ENCODE assay signal across 8 cellular contexts in genomic region chr9:83981126-83981871, GRCh38. TPM values are rescaled to one million over a fixed set of nuclear protein-coding genes. Genes with fewer than 3 reads are reported as not detected.
DNase-seq lines count a peak whose midpoint lies in the region; ATAC-seq, FAIRE-seq and TF ChIP-seq lines count a peak whose summit lies in the region.

No MANE protein-coding gene starts in this region.

- TF ChIP-seq CTCF in PC-3 (conservative IDR thresholded peaks at IDR 0.05; ENCODE audit: low read depth, low read length) (no peak), mammary epithelial cell (conservative IDR thresholded peaks at IDR 0.05 in 1 of 2, IDR thresholded peaks at IDR 0.05 in 1 of 2; ENCODE audit: extremely low read depth in 1 of 2, insufficient read depth in 1 of 2, low read depth in 1 of 2, low read length in 2 of 2) (no peak), keratinocyte (optimal IDR thresholded peaks at IDR 0.05 in 1 of 3, IDR thresholded peaks at IDR 0.05 in 1 of 3, conservative IDR thresholded peaks at IDR 0.05 in 1 of 3; ENCODE audit: extremely low read depth in 1 of 3, insufficient read depth in 2 of 3, low read length in 3 of 3) (no peak)

- peak; percentile 23 for FAIRE-seq in keratinocyte (lab: Jason Lieb, UNC)

- no peaks in the 10 kb centered on the region for H3K9me2 ChIP-seq in PC-3 (replicated peaks; ENCODE audit: low read length)

- H3K36me3 Mint-ChIP-seq in stimulated activated memory B cell treated with anti-CD40 and anti-IgM and Interleukin-4, amounts not matched to agents 10 μg/mL and 1 μg/mL and 100 μg/mL, for 72 hours, result peaks cover 23% of the 10 kb centered on the region

- H3K9me3 ChIP-seq in PC-3 (ENCODE audit: low read length), result no peaks in the 10 kb centered on the region
- H3K9me3 ChIP-seq in mammary epithelial cell (replicated peaks; ENCODE audit: insufficient read depth, low read length), result no peaks in the 10 kb centered on the region
- no peaks in the 10 kb centered on the region for H3K9me3 ChIP-seq in keratinocyte (ENCODE audit: control insufficient read depth, low read depth, low read length)

- H3K9ac ChIP-seq in PC-3 (ENCODE audit: low read length) (peak overlapping the region; percentile 100), mammary epithelial cell (ENCODE audit: insufficient read depth, low read length) (peak overlapping the region; percentile 100), keratinocyte (ENCODE audit: control insufficient read depth, extremely low read depth, insufficient read depth, low read length) (peak overlapping the region; percentile 99)

- no peaks in the 10 kb centered on the region for H3F3A ChIP-seq in PC-3 (ENCODE audit: low read length, unreplicated experiment)

- H2AFZ ChIP-seq in PC-3 (ENCODE audit: low read length) (peak overlapping the region; percentile 72), mammary epithelial cell (ENCODE audit: low read depth, low read length) (peak overlapping the region; percentile 94), keratinocyte (ENCODE audit: control insufficient read depth, low read length) (peak overlapping the region; percentile 62)

- H3K4me2 ChIP-seq in PC-3 (ENCODE audit: low read length) (peak overlapping the region; percentile 75), mammary epithelial cell (ENCODE audit: insufficient read depth, low read depth, low read length) (peak overlapping the region; percentile 75), keratinocyte (ENCODE audit: control insufficient read depth, extremely low read depth, insufficient read depth, low read depth, low read length) (peak overlapping the region; percentile 88)

- no peaks in the 10 kb centered on the region for H3K9me1 ChIP-seq in keratinocyte (ENCODE audit: control insufficient read depth, extremely low read depth, insufficient read depth, low read length)

- H3K27me3 ChIP-seq in PC-3 (ENCODE audit: low read length) (no peaks in the 10 kb centered on the region), mammary epithelial cell (ENCODE audit: insufficient read depth, low read length) (no peaks in the 10 kb centered on the region), keratinocyte (ENCODE audit: control insufficient read depth, extremely low read depth, insufficient read depth, low read length) (no peaks in the 10 kb centered on the region)

- CTCF ChIA-PET in PC-3 (lab: Charles Lee), result no interaction called here
- CTCF ChIA-PET in mammary epithelial cell (lab: Charles Lee; ENCODE audit: low non-redundant PET), result no interaction called here

- H3K9me3 Mint-ChIP-seq in stimulated activated memory B cell treated with anti-CD40 and anti-IgM and Interleukin-4, amounts not matched to agents 10 μg/mL and 1 μg/mL and 100 μg/mL, for 72 hours, result no peaks in the 10 kb centered on the region

- H3K4me3 ChIP-seq in PC-3 (ENCODE audit: low read length) (peak overlapping the region; percentile 94), mammary epithelial cell (replicated peaks in 1 of 3; ENCODE audit: insufficient read depth in 1 of 3, low read depth in 2 of 3, low read length in 3 of 3) (peak overlapping the region; percentile 84 to 94 (median 84)), keratinocyte (ENCODE audit: control insufficient read depth in 2 of 3, extremely low read depth in 1 of 3, insufficient read depth in 2 of 3, low read depth in 1 of 3, low read length in 3 of 3) (peak overlapping the region; percentile 65 to 97 (median 74))

- H3K4me3 Mint-ChIP-seq in stimulated activated memory B cell treated with anti-CD40 and anti-IgM and Interleukin-4, amounts not matched to agents 10 μg/mL and 1 μg/mL and 100 μg/mL, for 72 hours, result peak overlapping the region; percentile 98

- H3K27ac ChIP-seq in PC-3 (ENCODE audit: low read length) (peak overlapping the region; percentile 94), mammary epithelial cell (ENCODE audit: insufficient read depth, low read depth, low read length) (peak overlapping the region; percentile 97), keratinocyte (ENCODE audit: control insufficient read depth, insufficient read depth, low read length) (peak overlapping the region; percentile 98)

- intact Hi-C loops in PC-3 (cut with micrococcal nuclease) (loop anchor here (2.0 to 10.0 kb wide), 4 partner anchors 16 to 281 kb away; partner anchors contain the start of gene UBQLN1), mammary epithelial cell (cut with micrococcal nuclease) (loop anchor here (2.0 kb wide), 3 partner anchors 18 to 334 kb away; partner anchors contain the start of gene KIF27)

- in situ Hi-C loops in mammary epithelial cell (cut with MboI; ENCODE audit: low sequenced_read_pairs in 2 of 2), result no loop called here

- peaks cover 43% of the 10 kb centered on the region for H3K4me1 Mint-ChIP-seq in stimulated activated memory B cell treated with anti-CD40 and anti-IgM and Interleukin-4, amounts not matched to agents 10 μg/mL and 1 μg/mL and 100 μg/mL, for 72 hours

- DNase-seq in DMS 273 (lab: John Stamatoyannopoulos, UW; ENCODE audit: unreplicated experiment) (peak; percentile 72), DMS 273 treated with DMSO at 0.1 percent for 48 hours (lab: John Stamatoyannopoulos, UW) (no peak), PC-3 (peak; percentile 43), mammary epithelial cell (peak; percentile 69), keratinocyte (ENCODE audit: low read depth, low spot score) (no peak)

- H3K27ac Mint-ChIP-seq in stimulated activated memory B cell treated with anti-CD40 and anti-IgM and Interleukin-4, amounts not matched to agents 10 μg/mL and 1 μg/mL and 100 μg/mL, for 72 hours, result peak overlapping the region; percentile 99

- POLR2A ChIA-PET in PC-3 (lab: Charles Lee; ENCODE audit: unreplicated experiment), result interaction anchor here (1.0 kb wide), 1 partner anchor 155 kb away, joined by 4 read pairs; no protein-coding TSS in a partner anchor

- ATAC-seq in HG02938 (IDR thresholded peaks at IDR 0.05; ENCODE audit: unreplicated experiment) (peak; percentile 20), PC-3 (peak; percentile 6), HG02588 (IDR thresholded peaks at IDR 0.05; ENCODE audit: unreplicated experiment) (no peak)
- no peak for ATAC-seq in stimulated activated memory B cell treated with anti-CD40 and anti-IgM and Interleukin-4, amounts not matched to agents 10 μg/mL and 1 μg/mL and 100 μg/mL, for 72 hours

- H3K27me3 Mint-ChIP-seq in stimulated activated memory B cell treated with anti-CD40 and anti-IgM and Interleukin-4, amounts not matched to agents 10 μg/mL and 1 μg/mL and 100 μg/mL, for 72 hours, result no peaks in the 10 kb centered on the region

- H4K20me1 ChIP-seq in PC-3 (ENCODE audit: low read length), result peaks cover 31% of the 10 kb centered on the region
- H4K20me1 ChIP-seq in mammary epithelial cell (ENCODE audit: insufficient read depth, low read length), result peaks cover 16% of the 10 kb centered on the region
- peaks cover 19% of the 10 kb centered on the region for H4K20me1 ChIP-seq in keratinocyte (ENCODE audit: control insufficient read depth, extremely low read depth, insufficient read depth, low read length)

- BruUV-seq in PC-3 (replicated peaks; lab: Mats Ljungman, UMichigan) (TSS peak; percentile 34), mammary epithelial cell (replicated peaks; lab: Mats Ljungman, UMichigan) (no TSS peak)

- whole genome bisulfite sequencing in mammary epithelial cell (ENCODE audit: low coverage, missing lambda C conversion rate), result under 1% methylated on average over 15 of the region's 29 CpGs

- dilution Hi-C loops in mammary epithelial cell (cut with HindIII; ENCODE audit: low sequenced_read_pairs), result no loop called here
- dilution Hi-C loops in keratinocyte (cut with MboI; ENCODE audit: extremely low pct_ligation_motif_present, low sequenced_read_pairs), result no loop called here

- peaks cover 29% of the 10 kb centered on the region for H3K36me3 ChIP-seq in PC-3 (ENCODE audit: low read depth, low read length)
- peaks cover 9% of the 10 kb centered on the region for H3K36me3 ChIP-seq in mammary epithelial cell (ENCODE audit: insufficient read depth, low read length)
- H3K36me3 ChIP-seq in keratinocyte (ENCODE audit: control insufficient read depth in 2 of 2, extremely low read depth in 1 of 2, insufficient read depth in 2 of 2, low read length in 2 of 2), result peaks cover under 1 to 11% of the 10 kb centered on the region in 2 experiments

- H3K4me1 ChIP-seq in PC-3 (ENCODE audit: insufficient read depth, low read length) (peaks cover 24% of the 10 kb centered on the region), mammary epithelial cell (ENCODE audit: insufficient read depth, low read length) (no peaks in the 10 kb centered on the region), keratinocyte (ENCODE audit: control insufficient read depth, extremely low read depth, insufficient read depth, low read length) (peaks cover 19% of the 10 kb centered on the region)

- peaks cover 96% of the 10 kb centered on the region for H3K79me2 ChIP-seq in PC-3 (ENCODE audit: low read length)
- H3K79me2 ChIP-seq in mammary epithelial cell (ENCODE audit: insufficient read depth, low read length), result peaks cover 94% of the 10 kb centered on the region
- peaks cover 79% of the 10 kb centered on the region for H3K79me2 ChIP-seq in keratinocyte (ENCODE audit: control insufficient read depth, insufficient read depth, low read length)

RNA-seq across cellular contexts. Expression of gene RMI1, which starts 0.7 kb away (rescaled TPM):
- 5.0 and 6.2 TPM in 2 replicates for total RNA-seq in PC-3 (2014; rRNA removed)
- total RNA-seq in mammary epithelial cell, result 10 to 100 TPM in 1 of 2 donors, 1 to 10 TPM in 1; 3.7 to 12.1 TPM
- polyA plus RNA-seq in mammary epithelial cell, result 1.1 TPM
- 1.6 TPM for polyA minus RNA-seq in mammary epithelial cell
- 0.97 to 3.6 TPM (median 1.1 TPM) in 3 replicates for polyA plus RNA-seq in keratinocyte
- 1.1 TPM for polyA plus RNA-seq in keratinocyte (2011; ENCODE audit: low read depth)
- 1.3 and 2.1 TPM in 2 replicates for polyA plus RNA-seq in keratinocyte (2011; cell fraction: cytosol; rRNA removed)
- 2.0 and 2.5 TPM in 2 replicates for polyA plus RNA-seq in keratinocyte (2011; cell fraction: nucleus; rRNA removed)
- polyA plus RNA-seq in keratinocyte (2012; ENCODE audit: low replicate concordance), result 1.8 and 5.3 TPM in 2 replicates
- 0.82 to 3.9 TPM (median 0.96 TPM) in 3 replicates for polyA minus RNA-seq in keratinocyte
- polyA minus RNA-seq in keratinocyte (2011; cell fraction: cytosol; rRNA and poly(A)+ RNA removed), result 2.3 TPM
- 0.74 and 3.2 TPM in 2 replicates for polyA minus RNA-seq in keratinocyte (2011; cell fraction: nucleus; rRNA and poly(A)+ RNA removed)

RNA-seq across cellular contexts. Expression of gene HNRNPK, which starts 1.3 kb away (rescaled TPM):
- 550 and 583 TPM in 2 replicates for total RNA-seq in PC-3 (2014; rRNA removed)
- total RNA-seq in mammary epithelial cell, result 100 to 1,000 TPM; 335 to 526 TPM
- polyA plus RNA-seq in mammary epithelial cell, result 346 TPM
- polyA minus RNA-seq in mammary epithelial cell, result 535 TPM
- polyA plus RNA-seq in keratinocyte, result 410 to 661 TPM (median 484 TPM) in 3 replicates
- polyA plus RNA-seq in keratinocyte (2011; ENCODE audit: low read depth), result 1,011 TPM
- 374 and 482 TPM in 2 replicates for polyA plus RNA-seq in keratinocyte (2011; cell fraction: cytosol; rRNA removed)
- polyA plus RNA-seq in keratinocyte (2011; cell fraction: nucleus; rRNA removed), result 501 and 560 TPM in 2 replicates
- polyA plus RNA-seq in keratinocyte (2012; ENCODE audit: low replicate concordance), result 325 and 537 TPM in 2 replicates
- polyA minus RNA-seq in keratinocyte, result 321 to 527 TPM (median 344 TPM) in 3 replicates
- polyA minus RNA-seq in keratinocyte (2011; cell fraction: cytosol; rRNA and poly(A)+ RNA removed), result 341 TPM
- 222 and 346 TPM in 2 replicates for polyA minus RNA-seq in keratinocyte (2011; cell fraction: nucleus; rRNA and poly(A)+ RNA removed)

Comparison
In these comparisons a context has a peak if more than half of its experiments do, and no peak if none do; other contexts are left out.
1. DNase-seq: peak in DMS 273 (single experiment), PC-3 (single experiment) and mammary epithelial cell (single experiment); none in DMS 273 treated with DMSO at 0.1 percent for 48 hours (single experiment) and keratinocyte (single experiment).
2. ATAC-seq: peak in HG02938 (single experiment) and PC-3 (single experiment); none in stimulated activated memory B cell treated with anti-CD40 and anti-IgM and Interleukin-4, amounts not matched to agents 10 μg/mL and 1 μg/mL and 100 μg/mL, for 72 hours (single experiment) and HG02588 (single experiment).
3. Peak in every context shown above with its lines, with median percentiles within 50 percentile points of each other: H2AFZ ChIP-seq, H3K27ac ChIP-seq, H3K4me2 ChIP-seq, H3K4me3 ChIP-seq and H3K9ac ChIP-seq.